In the genomic region with DNA sequence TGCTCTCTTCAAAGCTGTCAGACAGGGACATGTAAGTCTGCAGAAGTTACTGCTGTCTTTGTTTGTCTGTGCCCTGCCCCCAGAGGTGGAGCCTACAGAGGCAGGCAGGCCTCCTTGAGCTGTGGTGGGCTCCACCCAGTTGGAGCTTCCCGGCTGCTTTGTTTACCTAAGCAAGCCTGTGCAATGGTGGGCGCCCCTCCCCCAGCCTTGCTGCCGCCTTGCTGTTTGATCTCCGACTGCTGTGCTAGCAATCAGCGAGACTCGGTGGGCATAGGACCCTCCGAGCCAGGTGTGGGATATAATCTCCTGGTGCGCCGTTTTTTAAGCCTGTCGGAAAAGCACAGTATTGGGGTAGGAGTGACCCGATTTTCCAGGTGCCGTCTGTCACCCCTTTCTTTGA, we compare ENCODE assay signal across 4 cellular contexts. TPM values are rescaled to one million over a fixed set of nuclear protein-coding genes. Genes with fewer than 3 reads are reported as not detected.
"Had no signal": no experiment of that assay in that cellular context is flagged by ENCODE, and none has a peak within 500 bp of the region (broad histone marks: within the 10 kb centered on the region; RNA-seq: fewer than 3 reads in every experiment).

No MANE protein-coding gene starts in this region.

RNA-seq across cellular contexts. Expression of gene WFDC13, which starts 8.5 kb away (rescaled TPM):
- total RNA-seq: LHCN-M2, M059J, MCF 10A, NCI-H460 had no signal

RNA-seq across cellular contexts. Expression of gene WFDC10B, which starts 11.5 kb away (rescaled TPM):
- total RNA-seq: LHCN-M2, M059J, MCF 10A, NCI-H460 had no signal

RNA-seq across cellular contexts. Expression of gene WFDC11, which starts 23.3 kb away (rescaled TPM):
- total RNA-seq: LHCN-M2, M059J, MCF 10A, NCI-H460 had no signal

RNA-seq across cellular contexts. Expression of gene SPINT4, which starts 28.8 kb away (rescaled TPM):
- total RNA-seq: LHCN-M2, M059J, MCF 10A, NCI-H460 had no signal
